In the genomic region with DNA sequence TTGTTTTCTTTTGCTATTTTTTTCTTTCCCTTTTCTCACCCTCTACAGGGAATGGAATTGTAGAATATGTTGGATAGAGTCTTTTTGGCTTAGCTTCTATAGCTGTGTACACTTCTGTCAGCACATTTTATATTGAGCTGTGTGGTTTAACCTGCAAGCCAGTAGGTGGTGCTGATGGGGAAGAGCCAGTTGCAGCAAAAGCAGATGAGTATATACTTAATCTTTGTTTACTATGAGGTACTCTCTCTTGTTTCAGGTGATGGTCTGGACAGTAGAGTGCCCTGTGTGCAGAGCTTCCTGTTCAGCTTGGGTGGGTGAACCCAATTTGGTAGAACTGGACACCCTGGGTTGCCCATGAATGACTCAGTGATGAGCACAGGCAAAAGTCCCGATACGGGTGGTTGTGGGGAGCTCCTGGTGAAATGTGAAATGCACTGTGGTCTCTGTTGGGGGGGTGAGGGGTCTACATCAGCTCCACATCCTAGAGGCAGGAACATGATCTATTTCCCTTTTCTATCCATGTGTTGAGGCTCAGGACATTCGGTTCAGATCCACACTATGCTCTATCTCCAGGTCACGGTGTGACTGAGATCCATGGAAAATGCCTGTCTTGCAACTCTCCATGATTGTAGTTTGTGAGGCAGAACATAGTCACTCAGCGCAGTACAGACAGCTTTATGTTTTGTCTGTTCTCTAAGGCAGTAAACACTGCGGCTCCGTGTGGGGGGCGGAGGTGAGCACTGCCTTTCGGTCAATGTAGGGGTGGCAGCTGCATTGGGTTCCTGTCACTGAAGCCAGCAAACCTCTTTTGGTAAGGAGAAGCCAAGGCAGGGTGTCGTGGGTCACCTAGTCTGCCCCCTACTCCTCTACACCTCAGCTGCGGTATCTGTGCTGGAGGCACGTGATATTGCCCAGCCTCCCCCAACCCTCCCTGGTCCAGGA, we compare ENCODE assay signal across 9 cellular contexts.
A peak's percentile ranks its signal among the peaks of the same experiment; 100 is the strongest.
DNase-seq lines count a peak whose midpoint lies in the region; TF ChIP-seq lines count a peak whose summit lies in the region.
"Had no signal": no experiment of that assay in that cellular context is flagged by ENCODE, and none has a peak within 500 bp of the region (broad histone marks: within the 10 kb centered on the region; RNA-seq: fewer than 3 reads in every experiment).

No MANE protein-coding gene starts in this region.

- no peaks in the 10 kb centered on the region for H3K27me3 Mint-ChIP-seq in neural crest cell (ENCODE audit: low read depth)

- no peaks in the 10 kb centered on the region for H3K36me3 Mint-ChIP-seq in neural crest cell (ENCODE audit: low read depth)

- H3K9me2 ChIP-seq in MM.1S (replicated peaks; ENCODE audit: insufficient read depth, low read length), result no peaks in the 10 kb centered on the region

- peak; percentile 43 for TF ChIP-seq CTCF in MM.1S (IDR thresholded peaks at IDR 0.05; ENCODE audit: low read length)
- TF ChIP-seq CTCF in cardiac fibroblast (IDR thresholded peaks at IDR 0.05; ENCODE audit: low read depth, low read length), result peak; percentile 67
- peak; percentile 63 for TF ChIP-seq CTCF in neural crest cell (conservative IDR thresholded peaks at IDR 0.05)

- H3K4me1 ChIP-seq in MM.1S (ENCODE audit: low read length), result no peaks in the 10 kb centered on the region
- H3K4me1 ChIP-seq: colonic mucosa had no signal

- no peak overlapping the region for H3K27ac Mint-ChIP-seq in neural crest cell (ENCODE audit: unreplicated experiment)

- H3K27me3 ChIP-seq in MM.1S (replicated peaks; ENCODE audit: insufficient read depth, low read length), result no peaks in the 10 kb centered on the region
- H3K27me3 ChIP-seq: colonic mucosa had no signal

- no peaks in the 10 kb centered on the region for H3K9me3 ChIP-seq in MM.1S (replicated peaks; ENCODE audit: insufficient read depth, low read length)
- H3K9me3 ChIP-seq: colonic mucosa had no signal

- H3K9me3 Mint-ChIP-seq in neural crest cell, result peaks cover 7% of the 10 kb centered on the region

- H3K9ac ChIP-seq in MM.1S (ENCODE audit: low read length), result no peak overlapping the region

- H3K4me3 Mint-ChIP-seq in neural crest cell, result no peak overlapping the region

- H2AFZ ChIP-seq in MM.1S (ENCODE audit: low read length), result no peak overlapping the region

- H4K20me1 ChIP-seq in MM.1S (ENCODE audit: insufficient read depth, low read length), result no peaks in the 10 kb centered on the region

- no peaks in the 10 kb centered on the region for H3F3A ChIP-seq in MM.1S (ENCODE audit: insufficient read depth, low read length)

- H3K4me1 Mint-ChIP-seq in neural crest cell, result no peaks in the 10 kb centered on the region

- H3K27ac ChIP-seq in MM.1S (ENCODE audit: low read length), result no peak overlapping the region
- H3K27ac ChIP-seq: colonic mucosa had no signal

- no peak overlapping the region for H3K4me2 ChIP-seq in MM.1S (ENCODE audit: low read depth, low read length)

- no peaks in the 10 kb centered on the region for H3K36me3 ChIP-seq in MM.1S (replicated peaks; ENCODE audit: insufficient read depth, low read length)
- H3K36me3 ChIP-seq: colonic mucosa had no signal

- no peaks in the 10 kb centered on the region for H3K79me2 ChIP-seq in MM.1S (ENCODE audit: low read length)

- H3K4me3 ChIP-seq in MM.1S (ENCODE audit: low read length) (no peak overlapping the region), cardiac fibroblast (replicated peaks in 1 of 2; ENCODE audit: low read depth in 2 of 2, low read length in 2 of 2) (no peak overlapping the region)
- H3K4me3 ChIP-seq: colonic mucosa had no signal

- DNase-seq in DMS 273 (lab: John Stamatoyannopoulos, UW; ENCODE audit: unreplicated experiment) (peak; percentile 10), DMS 273 treated with DMSO at 0.1 percent for 48 hours (lab: John Stamatoyannopoulos, UW) (no peak), MM.1S (peak; percentile 16), cardiac fibroblast (ENCODE audit: low read depth in 2 of 2) (peak; percentile 13 to 51), neural crest cell (ENCODE audit: low read depth, low spot score) (no peak), NOMO-1 treated with dmso at 0.1 percent for 144 hours (lab: John Stamatoyannopoulos, UW; ENCODE audit: unreplicated experiment) (no peak), NCI-H146 treated with DMSO at 0.1 percent for 48 hours (lab: John Stamatoyannopoulos, UW; ENCODE audit: unreplicated experiment) (no peak), inferior parietal cortex (ENCODE audit: extremely low spot score) (no peak)
- DNase-seq: colonic mucosa had no signal

Comparison
In these comparisons a context has a peak if more than half of its experiments do, and no peak if none do; other contexts are left out.
1. DNase-seq: peak in DMS 273 (single experiment), MM.1S (single experiment) and cardiac fibroblast (2 of 2); none in DMS 273 treated with DMSO at 0.1 percent for 48 hours (single experiment), neural crest cell (single experiment), NOMO-1 treated with dmso at 0.1 percent for 144 hours (single experiment), NCI-H146 treated with DMSO at 0.1 percent for 48 hours (single experiment) and inferior parietal cortex (single experiment).
2. Peak in every context shown above with its lines, with median percentiles within 50 percentile points of each other: CTCF ChIP-seq.